In the genomic region with DNA sequence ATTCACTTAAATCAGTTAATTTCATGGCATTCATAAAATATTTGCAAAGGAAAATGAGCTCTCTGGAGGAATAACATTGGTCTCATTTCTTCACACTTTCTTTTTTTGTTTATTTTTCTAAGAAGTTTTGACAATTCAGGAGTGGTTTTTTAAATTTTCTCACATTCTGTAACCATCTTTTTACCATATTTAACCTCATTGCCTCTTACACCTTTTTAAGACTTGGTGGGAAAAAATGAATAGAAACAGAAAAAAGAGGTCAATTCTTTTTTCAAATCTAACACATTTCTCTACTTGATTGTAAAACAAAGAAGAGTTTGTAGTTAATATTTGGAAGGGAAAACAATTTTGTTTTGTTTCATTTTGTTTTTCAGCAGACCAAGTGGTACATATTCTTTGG, we compare ENCODE assay signal across 22 cellular contexts.
"Had no signal": no experiment of that assay in that cellular context is flagged by ENCODE, and none has a peak within 500 bp of the region (broad histone marks: within the 10 kb centered on the region; RNA-seq: fewer than 3 reads in every experiment).

No MANE protein-coding gene starts in this region.

- H3K27ac Mint-ChIP-seq: dendritic cell treated with granulocyte-macrophage colony-stimulating factor and Interleukin-4, amounts not matched to agents 40 ng/mL and 50 ng/mL, for 4 days; effector memory CD8-positive, alpha-beta T cell; endodermal cell had no signal

- H3K9me3 Mint-ChIP-seq: endodermal cell had no signal

- H3K27me3 Mint-ChIP-seq: dendritic cell treated with granulocyte-macrophage colony-stimulating factor and Interleukin-4, amounts not matched to agents 40 ng/mL and 50 ng/mL, for 4 days; effector memory CD8-positive, alpha-beta T cell had no signal

- H3K4me3 Mint-ChIP-seq: dendritic cell treated with granulocyte-macrophage colony-stimulating factor and Interleukin-4, amounts not matched to agents 40 ng/mL and 50 ng/mL, for 4 days; effector memory CD8-positive, alpha-beta T cell; endodermal cell had no signal

- H3K4me1 Mint-ChIP-seq: endodermal cell had no signal

- DNase-seq: colonic mucosa; cortex of kidney; dermis blood vessel endothelial cell; dorsolateral prefrontal cortex; effector CD4-positive, alpha-beta T cell; effector CD8-positive, alpha-beta T cell; effector memory CD4-positive, alpha-beta T cell; effector memory CD8-positive, alpha-beta T cell; endodermal cell; erythroblast; esophagus squamous epithelium; foreskin fibroblast; foreskin keratinocyte; foreskin melanocyte; gastrocnemius medialis; glutamatergic neuron; head of caudate nucleus; heart left ventricle; heart right ventricle had no signal

- ATAC-seq: effector memory CD8-positive, alpha-beta T cell; esophagus mucosa; foreskin keratinocyte; gastrocnemius medialis; gastroesophageal sphincter; heart left ventricle; heart right ventricle had no signal
